ENCODE assay signal across 9 cellular contexts in the genomic region with DNA sequence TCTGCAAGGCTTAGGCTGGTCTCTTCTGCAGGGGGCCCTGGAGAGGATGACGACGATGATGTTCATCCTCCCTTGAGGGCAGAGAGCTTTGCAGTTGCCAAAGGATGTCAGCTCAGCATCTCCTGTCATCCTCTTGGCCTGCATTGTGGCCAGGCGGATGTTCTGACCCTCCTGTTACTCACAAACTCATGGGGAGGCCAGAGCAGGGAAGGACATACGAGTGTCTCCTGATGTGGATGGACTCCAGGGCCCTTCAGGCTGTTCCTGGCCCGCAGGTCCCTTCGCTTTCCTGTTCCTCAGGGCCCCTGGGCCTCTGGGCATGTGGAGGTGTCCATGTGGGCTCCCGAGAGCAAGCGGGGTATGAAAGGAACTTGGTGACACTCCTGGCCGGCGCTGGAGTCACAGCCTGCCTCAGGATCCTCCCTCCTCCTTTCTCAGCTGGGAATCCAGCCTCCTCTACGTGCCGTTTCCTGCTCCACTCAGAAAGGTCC. TPM values are rescaled to one million over a fixed set of nuclear protein-coding genes. Genes with fewer than 3 reads are reported as not detected.
A peak's percentile ranks its signal among the peaks of the same experiment; 100 is the strongest.
DNase-seq lines count a peak whose midpoint lies in the region; ATAC-seq and TF ChIP-seq lines count a peak whose summit lies in the region.
"Had no signal": no experiment of that assay in that cellular context is flagged by ENCODE, and none has a peak within 500 bp of the region (broad histone marks: within the 10 kb centered on the region; RNA-seq: fewer than 3 reads in every experiment).

No MANE protein-coding gene starts in this region.

- H3K14ac ChIP-seq in trophoblast cell (ENCODE audit: low read length) = no peak overlapping the region

- no peak overlapping the region for H4K12ac ChIP-seq in trophoblast cell (ENCODE audit: low read depth, low read length)

- H3K79me2 ChIP-seq in DOHH2 (ENCODE audit: control insufficient read depth, low read length) (peaks cover 76% of the 10 kb centered on the region), trophoblast cell (ENCODE audit: control insufficient read depth, insufficient read depth, low read length, poor library complexity) (no peaks in the 10 kb centered on the region)

- H3K9ac ChIP-seq in trophoblast cell (ENCODE audit: low read length) = no peak overlapping the region

- no peak overlapping the region for H2AFZ ChIP-seq in trophoblast cell (ENCODE audit: insufficient read depth, low read length, poor library complexity)

- no peak overlapping the region for H2BK12ac ChIP-seq in trophoblast cell (ENCODE audit: low read length)

- H2AK5ac ChIP-seq in trophoblast cell (ENCODE audit: low read length) = no peak overlapping the region

- no peak overlapping the region for H4K91ac ChIP-seq in trophoblast cell (ENCODE audit: low read depth, low read length)

- H3K4me2 ChIP-seq in DOHH2 (ENCODE audit: low read length) = peak overlapping the region; percentile 96
- H3K4me2 ChIP-seq in trophoblast cell (ENCODE audit: low read length) = no peak overlapping the region

- H3K27me3 ChIP-seq in DOHH2 (ENCODE audit: control insufficient read depth, low read length) (no peaks in the 10 kb centered on the region), trophoblast cell (ENCODE audit: insufficient read depth, low read length) (no peaks in the 10 kb centered on the region)

- no peak overlapping the region for H4K8ac ChIP-seq in trophoblast cell (ENCODE audit: low read depth, low read length)

- H3K36me3 ChIP-seq in DOHH2 (ENCODE audit: control insufficient read depth, low read length) = peaks cover 72% of the 10 kb centered on the region
- no peaks in the 10 kb centered on the region for H3K36me3 ChIP-seq in trophoblast cell (ENCODE audit: control insufficient read depth in 1 of 2, insufficient read depth in 2 of 2, low read length in 2 of 2)

- WGBS in trophoblast cell (ENCODE audit: extremely low coverage, insufficient coverage, insufficient read length) = no CpG with 5 or more reads among the region's 12 CpGs

- peaks cover 4% of the 10 kb centered on the region for H4K20me1 ChIP-seq in DOHH2 (ENCODE audit: control insufficient read depth, insufficient read depth, low read depth, low read length)

- H3K79me1 ChIP-seq in trophoblast cell (ENCODE audit: low read length) = no peaks in the 10 kb centered on the region

- no peak overlapping the region for H3K18ac ChIP-seq in trophoblast cell (ENCODE audit: low read length)

- H2BK5ac ChIP-seq in trophoblast cell (ENCODE audit: low read depth, low read length, poor library complexity) = no peak overlapping the region

- H3K23ac ChIP-seq in trophoblast cell (ENCODE audit: low read length) = no peak overlapping the region

- DNase-seq in NAMALWA (ENCODE audit: low spot score) = peak; percentile 28
- peak; percentile 73 for DNase-seq in coronary artery (ENCODE audit: low spot score)
- peak; percentile 74 to 80 for DNase-seq in trophoblast cell
- DNase-seq in stimulated activated naive CD4-positive, alpha-beta T cell treated with Interleukin-2 at 50 U/mL for 16 hours (lab: John Stamatoyannopoulos, UW) = no peak
- no peak for DNase-seq in NCI-H1092 (lab: John Stamatoyannopoulos, UW)
- DNase-seq: effector CD8-positive, alpha-beta T cell had no signal

- TF ChIP-seq CTCF in DOHH2 (IDR thresholded peaks at IDR 0.05; ENCODE audit: low read depth, low read length, poor library complexity, severe bottlenecking) (no peak), coronary artery (IDR thresholded peaks at IDR 0.05) (no peak)

- H3K27ac ChIP-seq in DOHH2 (ENCODE audit: low read depth, low read length) (peak overlapping the region; percentile 98), coronary artery (peak overlapping the region in 1 of 2 donors; percentile 3), trophoblast cell (ENCODE audit: low read depth, low read length) (no peak overlapping the region)

- no peaks in the 10 kb centered on the region for H3K9me2 ChIP-seq in DOHH2 (replicated peaks; ENCODE audit: control insufficient read depth, low read length)

- H2BK120ac ChIP-seq in trophoblast cell (ENCODE audit: insufficient read depth, low read length, poor library complexity) = no peak overlapping the region

- ATAC-seq in HG03354 (IDR thresholded peaks at IDR 0.05; ENCODE audit: poor library complexity, severe bottlenecking, unreplicated experiment) (no peak), HG02885 (IDR thresholded peaks at IDR 0.05; ENCODE audit: poor library complexity, unreplicated experiment) (no peak)

- H3K4me1 ChIP-seq in DOHH2 (ENCODE audit: control insufficient read depth, low read length) = peaks cover 79% of the 10 kb centered on the region
- no peaks in the 10 kb centered on the region for H3K4me1 ChIP-seq in trophoblast cell (ENCODE audit: control insufficient read depth in 1 of 2, insufficient read depth in 2 of 2, low read length in 2 of 2)

- H3K4ac ChIP-seq in trophoblast cell (ENCODE audit: low read depth, low read length) = no peak overlapping the region

- peaks cover 42% of the 10 kb centered on the region for H3F3A ChIP-seq in DOHH2 (ENCODE audit: control insufficient read depth, insufficient read depth)

- H3K9me3 ChIP-seq in DOHH2 (ENCODE audit: control insufficient read depth, insufficient read depth, low read length) = no peaks in the 10 kb centered on the region
- H3K9me3 ChIP-seq in trophoblast cell (ENCODE audit: insufficient read depth, low read depth, low read length) = no peaks in the 10 kb centered on the region

- peak overlapping the region; percentile 70 for H3K4me3 ChIP-seq in DOHH2 (ENCODE audit: low read length)
- H3K4me3 ChIP-seq in coronary artery = no peak overlapping the region
- H3K4me3 ChIP-seq in trophoblast cell (ENCODE audit: low read depth, low read length) = no peak overlapping the region

RNA-seq across cellular contexts. Expression of gene ADORA2A, which starts 8.5 kb away (rescaled TPM):
- polyA plus RNA-seq in trophoblast cell (2013) = 2.0 and 2.6 TPM in 2 replicates

RNA-seq across cellular contexts. Expression of gene UPB1, which starts 59.2 kb away (rescaled TPM):
- 0.03 and 0.04 TPM in 2 replicates for polyA plus RNA-seq in trophoblast cell (2013)

Comparison
In these comparisons a context has a peak if more than half of its experiments do, and no peak if none do; other contexts are left out.
1. DNase-seq: peak in NAMALWA (single experiment), coronary artery (single experiment) and trophoblast cell (2 of 2); none in stimulated activated naive CD4-positive, alpha-beta T cell treated with Interleukin-2 at 50 U/mL for 16 hours (single experiment) and NCI-H1092 (single experiment).